21 cellular contexts compared by ENCODE assay signal in genomic region chr7:126699707-126700106, GRCh38.
DNase-seq lines count a peak whose midpoint lies in the region; FAIRE-seq and TF ChIP-seq lines count a peak whose summit lies in the region.
"Had no signal": no experiment of that assay in that cellular context is flagged by ENCODE, and none has a peak within 500 bp of the region (broad histone marks: within the 10 kb centered on the region; RNA-seq: fewer than 3 reads in every experiment).

No MANE protein-coding gene starts in this region.

- no peak overlapping the region for H3K27ac ChIP-seq in H1 (ENCODE audit: low read depth, low read length)
- H3K27ac ChIP-seq: cardiac muscle cell, hepatocyte, testis had no signal

- H3K4me3 ChIP-seq in H1 (ENCODE audit: extremely low read depth in 1 of 4, insufficient read depth in 2 of 4, low read depth in 3 of 4, low read length in 4 of 4): no peak overlapping the region
- H3K4me3 ChIP-seq: cardiac muscle cell, hepatocyte, mucosa of descending colon, testis had no signal

- no peak overlapping the region for H4K8ac ChIP-seq in H1 (ENCODE audit: extremely low read depth, insufficient read depth, low read length)

- H2AFZ ChIP-seq in H1 (ENCODE audit: low read length): no peak overlapping the region
- H2AFZ ChIP-seq: hepatocyte had no signal

- no peak for TF ChIP-seq EP300 in H1 (IDR thresholded peaks at IDR 0.05; ENCODE audit: borderline replicate concordance in 1 of 2, low read depth in 2 of 2, low read length in 2 of 2)

- no peak; a peak in 1 of 4 replicates for TF ChIP-seq RAD21 in H1 (IDR thresholded peaks at IDR 0.05 in 1 of 2, conservative IDR thresholded peaks at IDR 0.05 in 1 of 2; ENCODE audit: low read depth in 2 of 2, low read length in 2 of 2)

- H3K4me2 ChIP-seq in H1 (ENCODE audit: insufficient read depth in 1 of 2, low read depth in 2 of 2, low read length in 2 of 2): no peak overlapping the region
- H3K4me2 ChIP-seq: hepatocyte had no signal

- H3K56ac ChIP-seq in H1 (replicated peaks; ENCODE audit: insufficient read length, low read depth, low read length): no peak overlapping the region

- no peak overlapping the region for H3K9ac ChIP-seq in H1 (replicated peaks in 1 of 4; ENCODE audit: extremely low read depth in 1 of 4, low read depth in 3 of 4, low read length in 3 of 4)

- H3K4me3 Mint-ChIP-seq in progenitor cell of endocrine pancreas (ENCODE audit: low read depth): no peak overlapping the region
- H3K4me3 Mint-ChIP-seq: activated CD4-positive, alpha-beta T cell treated with anti-CD3 and anti-CD28 coated beads, Interleukin-2, amount 10 ng/mL, durations not matched to agents 24 days and 14 days; activated naive CD8-positive, alpha-beta T cell; B cell had no signal

- peak overlapping the region; percentile 66 for H2BK120ac ChIP-seq in H1 (replicated peaks; ENCODE audit: low read depth, low read length)

- H3K4ac ChIP-seq in H1 (replicated peaks; ENCODE audit: insufficient read length, low read depth, low read length): no peak overlapping the region

- in situ Hi-C loops in GM18951 (cut with MboI; ENCODE audit: low sequenced_read_pairs, unreplicated experiment): no loop called here

- H2BK12ac ChIP-seq in H1 (ENCODE audit: low read depth, low read length): no peak overlapping the region

- peaks cover 1% of the 10 kb centered on the region for H3K9me3 Mint-ChIP-seq in progenitor cell of endocrine pancreas (ENCODE audit: low read depth)

- peaks cover 0 to 2% (median 0%) of the 10 kb centered on the region in 4 experiments; a peak in 2 of 7 replicates for H3K4me1 ChIP-seq in H1 (replicated peaks in 1 of 4; ENCODE audit: control insufficient read depth in 3 of 4, insufficient read depth in 4 of 4, low read length in 3 of 4)
- H3K4me1 ChIP-seq: testis had no signal

- no peak overlapping the region for H3K27ac Mint-ChIP-seq in progenitor cell of endocrine pancreas
- H3K27ac Mint-ChIP-seq: activated CD4-positive, alpha-beta T cell treated with anti-CD3 and anti-CD28 coated beads, Interleukin-2, amount 10 ng/mL, durations not matched to agents 24 days and 14 days; activated naive CD8-positive, alpha-beta T cell; B cell had no signal

- H3K27me3 ChIP-seq in H1 (replicated peaks in 1 of 4; ENCODE audit: control insufficient read depth in 3 of 4, extremely low read depth in 1 of 4, insufficient read depth in 3 of 4, low read length in 3 of 4): no peaks in the 10 kb centered on the region
- H3K27me3 ChIP-seq: cardiac muscle cell, hepatocyte, testis had no signal

- FAIRE-seq in H1 (lab: Jason Lieb, UNC): no peak

- H2BK5ac ChIP-seq in H1 (ENCODE audit: low read depth, low read length): no peak overlapping the region

- H3K18ac ChIP-seq in H1 (ENCODE audit: extremely low read depth, low read length): no peak overlapping the region

- H3K9me3 ChIP-seq in H1 (ENCODE audit: insufficient read depth in 2 of 2, low read depth in 1 of 2, low read length in 1 of 2): no peaks in the 10 kb centered on the region
- H3K9me3 ChIP-seq: mucosa of descending colon, testis had no signal

- H3K23ac ChIP-seq in H1 (ENCODE audit: insufficient read length): no peak overlapping the region

- H2BK15ac ChIP-seq in H1 (ENCODE audit: low read length): no peak overlapping the region

- H4K5ac ChIP-seq in H1 (ENCODE audit: insufficient read length, low read depth, low read length): no peak overlapping the region

- no peak for DNase-seq in GM10266 (ENCODE audit: extremely low spot score)
- peak; percentile 16 for DNase-seq in NCI-H82 treated with DMSO at 0.1 percent for 48 hours (lab: John Stamatoyannopoulos, UW; ENCODE audit: unreplicated experiment)
- no peak for DNase-seq in H1 (ENCODE audit: low read depth in 1 of 2, low spot score in 2 of 2)
- no peak for DNase-seq in HUDEP-2 (lab: John Stamatoyannopoulos, UW; ENCODE audit: unreplicated experiment in 76 of 76)
- DNase-seq in progenitor cell of endocrine pancreas (ENCODE audit: low spot score, unreplicated experiment): no peak
- DNase-seq in pons (ENCODE audit: low spot score): no peak
- DNase-seq in GM10248 (ENCODE audit: extremely low spot score): no peak
- DNase-seq: activated CD4-positive, alpha-beta T cell treated with anti-CD3 and anti-CD28 coated beads, Interleukin-2, amount 10 ng/mL, durations not matched to agents 24 days and 14 days; effector CD4-positive, alpha-beta T cell; Kasumi-1; mucosa of descending colon; NCI-H2029; occipital lobe; SHP77; stimulated activated CD4-positive, alpha-beta T cell treated with anti-CD3 and anti-CD28 coated beads, Interleukin-2, amount 100 ng/mL, for 48 hours; testis had no signal

- no peak overlapping the region for H2AK5ac ChIP-seq in H1 (ENCODE audit: low read depth, low read length)

- H3K27me3 Mint-ChIP-seq in progenitor cell of endocrine pancreas: no peaks in the 10 kb centered on the region
- H3K27me3 Mint-ChIP-seq: B cell had no signal

- H3K79me1 ChIP-seq in H1 (ENCODE audit: low read depth, low read length): no peaks in the 10 kb centered on the region

- no peaks in the 10 kb centered on the region for H4K20me1 ChIP-seq in H1 (replicated peaks in 1 of 2; ENCODE audit: control insufficient read depth in 1 of 2, insufficient read depth in 2 of 2, low read length in 2 of 2)

- TF ChIP-seq CTCF in GM10266 (IDR thresholded peaks at IDR 0.05; ENCODE audit: control insufficient read depth, insufficient read depth, low read depth, missing control alignments) (peak; percentile 10), H1 (IDR thresholded peaks at IDR 0.05; ENCODE audit: control extremely low read depth in 1 of 3, insufficient read depth in 1 of 3, low read depth in 1 of 3, low read length in 3 of 3) (no peak), progenitor cell of endocrine pancreas (IDR thresholded peaks at IDR 0.05; ENCODE audit: unreplicated experiment) (no peak), GM10248 (IDR thresholded peaks at IDR 0.05; ENCODE audit: control extremely low read depth, extremely low read depth, low read depth, missing control alignments) (no peak)

- no peak overlapping the region for H2BK20ac ChIP-seq in H1 (ENCODE audit: low read length)

- TF ChIP-seq POLR2A in GM18951 (IDR thresholded peaks at IDR 0.05; ENCODE audit: extremely low read depth, insufficient read depth, insufficient read length): peak; percentile 23
- TF ChIP-seq POLR2A in H1 (IDR thresholded peaks at IDR 0.05; ENCODE audit: control extremely low read depth in 1 of 2, low read depth in 2 of 2, low read length in 2 of 2): no peak

- H3K23me2 ChIP-seq in H1 (ENCODE audit: low read depth, low read length): no peaks in the 10 kb centered on the region

- H3K4me1 Mint-ChIP-seq in progenitor cell of endocrine pancreas (ENCODE audit: low read depth): peaks cover 22% of the 10 kb centered on the region

- H3K36me3 Mint-ChIP-seq in progenitor cell of endocrine pancreas (ENCODE audit: insufficient read depth): no peaks in the 10 kb centered on the region
- H3K36me3 Mint-ChIP-seq: activated naive CD8-positive, alpha-beta T cell had no signal

- no peaks in the 10 kb centered on the region for H3K79me2 ChIP-seq in H1 (ENCODE audit: control insufficient read depth in 1 of 2, insufficient read depth in 2 of 2, low read length in 2 of 2)
- H3K79me2 ChIP-seq: hepatocyte had no signal

- POLR2A ChIA-PET in H1 (lab: Charles Lee; ENCODE audit: partially characterized antibody) (no interaction called here), GM10248 (lab: Yijun Ruan, JAX) (no interaction called here)

- no peak overlapping the region for H4K91ac ChIP-seq in H1 (replicated peaks; ENCODE audit: insufficient read length, low read length)

- CTCF ChIA-PET in H1 (lab: Charles Lee; ENCODE audit: partially characterized antibody): no interaction called here
- CTCF ChIA-PET in GM10248 (lab: Yijun Ruan, JAX): no interaction called here

- no peak overlapping the region for H3K14ac ChIP-seq in H1 (ENCODE audit: insufficient read length)

- no peaks in the 10 kb centered on the region for H3K36me3 ChIP-seq in H1 (ENCODE audit: control insufficient read depth in 2 of 4, insufficient read depth in 4 of 4, low read length in 3 of 4)
- H3K36me3 ChIP-seq: cardiac muscle cell had no signal

TF ChIP-seq in H1, 55 proteins besides CTCF, POLR2A, EP300 and RAD21:
- TF ChIP-seq RXRA (IDR thresholded peaks at IDR 0.05; ENCODE audit: insufficient read depth, low read depth, low read length) (no peak), BRCA1 (IDR thresholded peaks at IDR 0.05; ENCODE audit: low read depth, low read length) (no peak), HDAC2 (IDR thresholded peaks at IDR 0.05; ENCODE audit: borderline replicate concordance in 1 of 2, low read depth in 2 of 2, low read length in 2 of 2) (no peak), RBBP5 (IDR thresholded peaks at IDR 0.05; ENCODE audit: borderline replicate concordance, low read depth, low read length) (no peak)
